In genomic region chr7:157854066-157854891, GRCh38 we compare ENCODE assay signal across 1 cellular context.
TF ChIP-seq lines count a peak whose summit lies in the region.

No MANE protein-coding gene starts in this region.

TF ChIP-seq in HepG2, 621 proteins besides CTCF, POLR2A, EP300 and RAD21 (continued from another document and continues in another):
- TF ChIP-seq ZNF687 (CRISPR knock-in tag; IDR thresholded peaks at IDR 0.05) (peak; percentile 96), ZNF841 (CRISPR knock-in tag; IDR thresholded peaks at IDR 0.05; ENCODE audit: borderline replicate concordance) (no peak), ZNF451 (CRISPR knock-in tag; IDR thresholded peaks at IDR 0.05) (peak; percentile 33; the same call in 1 of the 2 replicates), ERF (CRISPR knock-in tag; IDR thresholded peaks at IDR 0.05) (no peak), JDP2 (CRISPR knock-in tag; IDR thresholded peaks at IDR 0.05; ENCODE audit: borderline replicate concordance) (no peak), HCFC1 (IDR thresholded peaks at IDR 0.05; ENCODE audit: low read depth, low read length) (no peak), PITX1 (CRISPR knock-in tag; IDR thresholded peaks at IDR 0.05) (no peak; the same call in 1 of the 2 replicates), NFKBIZ (CRISPR knock-in tag; IDR thresholded peaks at IDR 0.05) (no peak), E2F2 (CRISPR knock-in tag; IDR thresholded peaks at IDR 0.05; ENCODE audit: borderline replicate concordance) (no peak), ZNF710 (CRISPR knock-in tag; IDR thresholded peaks at IDR 0.05; ENCODE audit: borderline replicate concordance) (no peak), ZNF713 (CRISPR knock-in tag; IDR thresholded peaks at IDR 0.05) (no peak), ZNF703 (CRISPR knock-in tag; IDR thresholded peaks at IDR 0.05; ENCODE audit: borderline replicate concordance) (no peak; the same call in 1 of the 2 replicates), ZNF501 (CRISPR knock-in tag; IDR thresholded peaks at IDR 0.05) (0 out of 2 replicates have a peak, but pooled peaks have one; percentile 45), REST (IDR thresholded peaks at IDR 0.05; ENCODE audit: borderline replicate concordance in 1 of 2, low read depth in 1 of 2, low read length in 2 of 2) (no peak), PRPF4 (IDR thresholded peaks at IDR 0.05; ENCODE audit: low read depth, low read length, poor library complexity, severe bottlenecking) (no peak), HOMEZ (CRISPR knock-in tag; IDR thresholded peaks at IDR 0.05; ENCODE audit: low read depth) (no peak), YEATS2 (CRISPR knock-in tag; IDR thresholded peaks at IDR 0.05; ENCODE audit: borderline replicate concordance) (0 out of 2 replicates have a peak, but pooled peaks have one; percentile 38), NCOR1 (IDR thresholded peaks at IDR 0.05; ENCODE audit: borderline replicate concordance, low read length) (no peak), ZFP62 (CRISPR knock-in tag; IDR thresholded peaks at IDR 0.05) (no peak), GTF3A (CRISPR knock-in tag; conservative IDR thresholded peaks at IDR 0.05) (no peak), MIER2 (CRISPR knock-in tag; IDR thresholded peaks at IDR 0.05) (no peak), ZUFSP (CRISPR knock-in tag; IDR thresholded peaks at IDR 0.05; ENCODE audit: borderline replicate concordance) (no peak), ZGPAT (CRISPR knock-in tag; IDR thresholded peaks at IDR 0.05) (peak; percentile 55; the same call in 1 of the 2 replicates), PCBP2 (optimal IDR thresholded peaks at IDR 0.05; ENCODE audit: low read depth, low read length, poor library complexity, severe bottlenecking) (no peak), MBD4 (IDR thresholded peaks at IDR 0.05; ENCODE audit: borderline replicate concordance, low read length) (no peak), ATF7 (IDR thresholded peaks at IDR 0.05) (no peak), ATF7 (CRISPR knock-in tag; IDR thresholded peaks at IDR 0.05) (no peak), SCMH1 (CRISPR knock-in tag; IDR thresholded peaks at IDR 0.05; ENCODE audit: borderline replicate concordance) (no peak), KLF11 (CRISPR knock-in tag; IDR thresholded peaks at IDR 0.05) (no peak), GMEB1 (CRISPR knock-in tag; IDR thresholded peaks at IDR 0.05; ENCODE audit: borderline replicate concordance) (no peak), ZBTB3 (CRISPR knock-in tag; IDR thresholded peaks at IDR 0.05; ENCODE audit: borderline replicate concordance, low read depth) (no peak), ARID3A (IDR thresholded peaks at IDR 0.05; ENCODE audit: low read depth, low read length) (no peak), WIZ (CRISPR knock-in tag; IDR thresholded peaks at IDR 0.05) (no peak), SRY (CRISPR knock-in tag; IDR thresholded peaks at IDR 0.05) (0 out of 2 replicates have a peak, but pooled peaks have one; percentile 49), CHD4 (IDR thresholded peaks at IDR 0.05; ENCODE audit: borderline replicate concordance, low read length) (no peak), DNMT1 (CRISPR knock-in tag; IDR thresholded peaks at IDR 0.05) (no peak), ZNF576 (CRISPR knock-in tag; IDR thresholded peaks at IDR 0.05) (no peak), ZSCAN20 (CRISPR knock-in tag; IDR thresholded peaks at IDR 0.05; ENCODE audit: borderline replicate concordance) (no peak), SOX13 (IDR thresholded peaks at IDR 0.05) (no peak), SOX13 (CRISPR knock-in tag; conservative IDR thresholded peaks at IDR 0.05 in 1 of 2, IDR thresholded peaks at IDR 0.05 in 1 of 2) (peak in 1 of 2 experiments; percentile 32; a peak in 1 of 4 replicates), HOXA3 (CRISPR knock-in tag; IDR thresholded peaks at IDR 0.05) (peak; percentile 70; the same call in 1 of the 2 replicates), ZNF644 (CRISPR knock-in tag; IDR thresholded peaks at IDR 0.05; ENCODE audit: low read depth) (peak; percentile 55), EEA1 (CRISPR knock-in tag; IDR thresholded peaks at IDR 0.05; ENCODE audit: borderline replicate concordance) (no peak)
